9 cellular contexts compared by ENCODE assay signal in genomic region chr11:46248270-46249102, GRCh38. TPM values are rescaled to one million over a fixed set of nuclear protein-coding genes. Genes with fewer than 3 reads are reported as not detected.
DNase-seq lines count a peak whose midpoint lies in the region; ATAC-seq, FAIRE-seq and TF ChIP-seq lines count a peak whose summit lies in the region.
"Had no signal": no experiment of that assay in that cellular context is flagged by ENCODE, and none has a peak within 500 bp of the region (broad histone marks: within the 10 kb centered on the region; RNA-seq: fewer than 3 reads in every experiment).

No MANE protein-coding gene starts in this region.

- POLR2A ChIA-PET in HepG2 (lab: Yijun Ruan, JAX), result no interaction called here
- POLR2A ChIA-PET in naive thymus-derived CD4-positive, alpha-beta T cell (lab: Charles Lee), result no interaction called here

- H3K36me3 ChIP-seq in HepG2 (replicated peaks in 1 of 2; ENCODE audit: control insufficient read depth in 1 of 2, insufficient read depth in 2 of 2, low read length in 2 of 2), result no peaks in the 10 kb centered on the region
- H3K36me3 ChIP-seq in right lobe of liver, result no peaks in the 10 kb centered on the region
- no peaks in the 10 kb centered on the region for H3K36me3 ChIP-seq in testis (ENCODE audit: low read depth, missing control alignments)
- H3K36me3 ChIP-seq in right atrium auricular region, result no peaks in the 10 kb centered on the region
- no peaks in the 10 kb centered on the region for H3K36me3 ChIP-seq in naive thymus-derived CD4-positive, alpha-beta T cell (ENCODE audit: control insufficient read depth in 2 of 3, insufficient read depth in 3 of 3, low read length in 3 of 3)

- no peak overlapping the region for H3K4me3 Mint-ChIP-seq in naive thymus-derived CD4-positive, alpha-beta T cell

- FAIRE-seq in HepG2 (lab: Jason Lieb, UNC) (no peak), frontal cortex (lab: Jason Lieb, UNC) (no peak)

- ATAC-seq in HepG2, result no peak
- ATAC-seq in right lobe of liver, result no peak
- no peak for ATAC-seq in naive thymus-derived CD4-positive, alpha-beta T cell

- BruUV-seq in HepG2 (replicated peaks; lab: Mats Ljungman, UMichigan), result no TSS peak

- TF ChIP-seq POLR2A in HepG2 (IDR thresholded peaks at IDR 0.05; ENCODE audit: insufficient read depth in 1 of 2, low read depth in 2 of 2, low read length in 2 of 2) (no peak), right lobe of liver (IDR thresholded peaks at IDR 0.05) (no peak), testis (IDR thresholded peaks at IDR 0.05) (no peak)

- intact Hi-C loops in HepG2 (cut with micrococcal nuclease; ENCODE audit: unreplicated experiment), result no loop called here
- intact Hi-C loops in right lobe of liver (cut with DNase I), result loop anchor here (5.0 kb wide), 1 partner anchor 59 kb away; no protein-coding TSS in a partner anchor
- intact Hi-C loops in testis (cut with DNase I; ENCODE audit: low total_unique reads), result no loop called here
- intact Hi-C loops in naive thymus-derived CD4-positive, alpha-beta T cell (cut with micrococcal nuclease), result no loop called here

- no peak overlapping the region for H3K4me3 ChIP-seq in HepG2 (replicated peaks in 1 of 3; ENCODE audit: insufficient read depth in 1 of 3, low read depth in 2 of 3, low read length in 3 of 3)
- H3K4me3 ChIP-seq in right lobe of liver, result no peak overlapping the region
- no peak overlapping the region for H3K4me3 ChIP-seq in testis
- no peak overlapping the region for H3K4me3 ChIP-seq in right atrium auricular region
- H3K4me3 ChIP-seq in naive thymus-derived CD4-positive, alpha-beta T cell (ENCODE audit: low read length), result no peak overlapping the region
- H3K4me3 ChIP-seq: mucosa of descending colon had no signal

- no peaks in the 10 kb centered on the region for H4K20me1 ChIP-seq in HepG2 (ENCODE audit: insufficient read depth, low read length)

- H3K9me3 Mint-ChIP-seq in naive thymus-derived CD4-positive, alpha-beta T cell, result no peaks in the 10 kb centered on the region

- DNase-seq in HepG2 (ENCODE audit: low spot score), result peak; percentile 33
- no peak for DNase-seq in right lobe of liver
- peak; percentile 91 for DNase-seq in SW480 (ENCODE audit: low spot score)
- peak; percentile 68 for DNase-seq in foreskin melanocyte
- DNase-seq in testis, result peak; percentile 6
- DNase-seq in frontal cortex (ENCODE audit: low spot score in 2 of 2), result no peak
- no peak for DNase-seq in right atrium auricular region (ENCODE audit: low spot score)
- no peak for DNase-seq in naive thymus-derived CD4-positive, alpha-beta T cell

- no peak overlapping the region for H3K9ac ChIP-seq in HepG2 (ENCODE audit: insufficient read depth, low read depth, low read length)

- H3K27me3 Mint-ChIP-seq in naive thymus-derived CD4-positive, alpha-beta T cell, result peaks cover 0 to 11% (median 0%) of the 10 kb centered on the region in 5 donors

- WGBS in HepG2 (ENCODE audit: low lambda C conversion rate), result 51% methylated on average over 14 of the region's 19 CpGs
- WGBS in right lobe of liver (ENCODE audit: insufficient coverage, low coverage, low lambda C conversion rate, missing lambda C conversion rate), result 78% methylated on average over 9 of the region's 19 CpGs
- 89 to 90% methylated on average over 19 of the region's 19 CpGs for WGBS in testis, 2 donors

- H3K4me1 ChIP-seq in HepG2 (ENCODE audit: insufficient read depth, low read length) (peaks cover 51% of the 10 kb centered on the region), right lobe of liver (peaks cover 0 to 4% (median 0%) of the 10 kb centered on the region in 4 donors), testis (no peaks in the 10 kb centered on the region), right atrium auricular region (peaks cover 0 to 7% of the 10 kb centered on the region in 2 donors)
- no peaks in the 10 kb centered on the region for H3K4me1 ChIP-seq in naive thymus-derived CD4-positive, alpha-beta T cell (ENCODE audit: control insufficient read depth in 2 of 2, insufficient read depth in 2 of 2, low read length in 2 of 2)

- H3K79me2 ChIP-seq in HepG2 (ENCODE audit: insufficient read depth, low read length), result no peaks in the 10 kb centered on the region

- in situ Hi-C loops in HepG2 (cut with HindIII; ENCODE audit: extremely low pct_ligation_motif_present, low pct_unique_long_range_greater_than_20kb), result no loop called here

- H2AFZ ChIP-seq in HepG2 (ENCODE audit: low read length), result no peak overlapping the region

- no peak for TF ChIP-seq RAD21 in HepG2 (CRISPR knock-in tag; IDR thresholded peaks at IDR 0.05)

- H3K27me3 ChIP-seq in HepG2 (ENCODE audit: control insufficient read depth in 1 of 2, insufficient read depth in 2 of 2, low read length in 2 of 2) (peaks cover 9 to 31% of the 10 kb centered on the region in 2 experiments; a peak in 3 of 5 replicates), right lobe of liver (no peaks in the 10 kb centered on the region), testis (no peaks in the 10 kb centered on the region), right atrium auricular region (no peaks in the 10 kb centered on the region)
- no peaks in the 10 kb centered on the region for H3K27me3 ChIP-seq in naive thymus-derived CD4-positive, alpha-beta T cell (ENCODE audit: control insufficient read depth in 2 of 2, insufficient read depth in 2 of 2, low read length in 2 of 2)

- TF ChIP-seq CTCF in HepG2 (CRISPR knock-in tag; IDR thresholded peaks at IDR 0.05), result no peak
- TF ChIP-seq CTCF in right lobe of liver (IDR thresholded peaks at IDR 0.05), result no peak
- no peak for TF ChIP-seq CTCF in testis (IDR thresholded peaks at IDR 0.05)
- TF ChIP-seq CTCF in right atrium auricular region (IDR thresholded peaks at IDR 0.05), result no peak

- no peak overlapping the region for H3K27ac Mint-ChIP-seq in naive thymus-derived CD4-positive, alpha-beta T cell

- H3K4me2 ChIP-seq in HepG2 (ENCODE audit: low read depth, low read length), result no peak overlapping the region

- CTCF ChIA-PET in HepG2 (lab: Yijun Ruan, JAX; ENCODE audit: low intra/inter-chr PET ratio, low total read pairs), result interaction anchor here (0.7 to 3.0 kb wide), 5 partner anchors 9 to 66 kb away, joined by 3 to 57 read pairs (median 5); no protein-coding TSS in a partner anchor
- CTCF ChIA-PET in naive thymus-derived CD4-positive, alpha-beta T cell (lab: Charles Lee), result no interaction called here

- H3K27ac ChIP-seq in HepG2 (ENCODE audit: extremely low read length, insufficient read depth, low read length) (no peak overlapping the region), right lobe of liver (no peak overlapping the region), testis (no peak overlapping the region), right atrium auricular region (no peak overlapping the region)
- H3K27ac ChIP-seq in naive thymus-derived CD4-positive, alpha-beta T cell (ENCODE audit: low read depth, low read length), result no peak overlapping the region

- TF ChIP-seq EP300 in HepG2 (IDR thresholded peaks at IDR 0.05; ENCODE audit: low read depth in 2 of 2, low read length in 2 of 2) (no peak), HepG2 (CRISPR knock-in tag; IDR thresholded peaks at IDR 0.05; ENCODE audit: borderline replicate concordance) (no peak)

- peaks cover 0 to 9% (median 2%) of the 10 kb centered on the region in 7 donors for H3K4me1 Mint-ChIP-seq in naive thymus-derived CD4-positive, alpha-beta T cell

- H3K9me3 ChIP-seq in HepG2 (ENCODE audit: low read length) (no peaks in the 10 kb centered on the region), right lobe of liver (no peaks in the 10 kb centered on the region), testis (no peaks in the 10 kb centered on the region), right atrium auricular region (no peaks in the 10 kb centered on the region)
- H3K9me3 ChIP-seq in naive thymus-derived CD4-positive, alpha-beta T cell (ENCODE audit: control insufficient read depth in 2 of 3, low read length in 3 of 3), result no peaks in the 10 kb centered on the region
- H3K9me3 ChIP-seq: mucosa of descending colon had no signal

- H3K36me3 Mint-ChIP-seq in naive thymus-derived CD4-positive, alpha-beta T cell, result no peaks in the 10 kb centered on the region

TF ChIP-seq in HepG2, 621 proteins besides CTCF, POLR2A, EP300 and RAD21 (continues in another document):
- TF ChIP-seq ZNF124 (CRISPR knock-in tag; IDR thresholded peaks at IDR 0.05), result no peak
- TF ChIP-seq, protein P1, sequence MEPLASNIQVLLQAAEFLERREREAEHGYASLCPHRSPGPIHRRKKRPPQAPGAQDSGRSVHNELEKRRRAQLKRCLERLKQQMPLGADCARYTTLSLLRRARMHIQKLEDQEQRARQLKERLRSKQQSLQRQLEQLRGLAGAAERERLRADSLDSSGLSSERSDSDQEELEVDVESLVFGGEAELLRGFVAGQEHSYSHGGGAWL (CRISPR knock-in tag; IDR thresholded peaks at IDR 0.05), result no peak

RNA-seq across cellular contexts. Expression of gene CREB3L1, which starts 29.0 kb away (rescaled TPM):
- total RNA-seq in HepG2 (2016; rRNA removed; fragmentation: Illumina TruSeq; extraction: Trizol) (not detected in 2 replicates), right lobe of liver (under 1 TPM; 0.07 to 0.37 (median 0.24) TPM), testis (1 to 10 TPM; 5.2 to 8.1 TPM), frontal cortex (0.41 TPM), right atrium auricular region (10 to 100 TPM in 1 of 2 donors, 1 to 10 TPM in 1; 5.4 to 15.1 TPM)
- total RNA-seq in HepG2 (2016; cell fraction: cytosol; rRNA removed; fragmentation: Illumina TruSeq; extraction: Trizol; ENCODE audit: low read depth), result not detected in 2 replicates
- not detected in 2 replicates for total RNA-seq in HepG2 (2016; cell fraction: insoluble cytoplasmic fraction; rRNA removed; fragmentation: Illumina TruSeq; extraction: Trizol)
- total RNA-seq in HepG2 (2016; cell fraction: membrane; rRNA removed; fragmentation: Illumina TruSeq; extraction: Trizol), result not detected in 2 replicates
- total RNA-seq in HepG2 (2016; cell fraction: nucleus; rRNA removed; fragmentation: Illumina TruSeq; extraction: Trizol), result not detected in 2 replicates
- polyA plus RNA-seq in HepG2 (2011; rRNA removed) (not detected in 2 replicates), testis (ENCODE audit: insufficient read depth, low read depth, low replicate concordance) (19.2 TPM)
- not detected in 2 replicates for polyA plus RNA-seq in HepG2 (2011; cell fraction: cytosol; rRNA removed)
- polyA plus RNA-seq in HepG2 (2011; cell fraction: nucleus; rRNA removed), result not detected in 2 replicates
- polyA plus RNA-seq in HepG2 (2012), result 0.04 TPM in 1 of 2 replicates, not detected in the other
- polyA plus RNA-seq in HepG2 (2016; cell fraction: cytosol; fragmentation: Illumina TruSeq; extraction: Trizol; ENCODE audit: low read depth), result not detected in 2 replicates
- not detected in 2 replicates for polyA plus RNA-seq in HepG2 (2016; cell fraction: insoluble cytoplasmic fraction; fragmentation: Illumina TruSeq; extraction: Trizol; ENCODE audit: low read depth)
- 0.13 TPM in 1 of 2 replicates, not detected in the other for polyA plus RNA-seq in HepG2 (2016; cell fraction: membrane; fragmentation: Illumina TruSeq; extraction: Trizol; ENCODE audit: low read depth)
- not detected in 2 replicates for polyA plus RNA-seq in HepG2 (2016; cell fraction: nucleus; fragmentation: Illumina TruSeq; extraction: Trizol; ENCODE audit: insufficient read depth, low read depth)
- 0.12 and 1.6 TPM in 2 replicates for polyA minus RNA-seq in HepG2 (2011; rRNA and poly(A)+ RNA removed; ENCODE audit: low replicate concordance)
- polyA minus RNA-seq in HepG2 (2011; cell fraction: cytosol; rRNA and poly(A)+ RNA removed), result not detected in 2 replicates
- polyA minus RNA-seq in HepG2 (2011; cell fraction: nucleus; rRNA and poly(A)+ RNA removed), result not detected in 2 replicates
- not detected for total RNA-seq in naive thymus-derived CD4-positive, alpha-beta T cell
- not detected for polyA plus RNA-seq in naive thymus-derived CD4-positive, alpha-beta T cell

Comparison
In these comparisons a context has a peak if more than half of its experiments do, and no peak if none do; other contexts are left out.
1. DNase-seq: peak in HepG2 (single experiment), SW480 (single experiment), foreskin melanocyte (single experiment) and testis (single experiment); none in right lobe of liver (0 of 3), frontal cortex (0 of 2), right atrium auricular region (single experiment) and naive thymus-derived CD4-positive, alpha-beta T cell (0 of 9).
2. intact Hi-C loops: an anchor here in right lobe of liver (5.0 kb wide); none called in HepG2, testis and naive thymus-derived CD4-positive, alpha-beta T cell.